ENCODE assay signal across 25 cellular contexts in the genomic region with DNA sequence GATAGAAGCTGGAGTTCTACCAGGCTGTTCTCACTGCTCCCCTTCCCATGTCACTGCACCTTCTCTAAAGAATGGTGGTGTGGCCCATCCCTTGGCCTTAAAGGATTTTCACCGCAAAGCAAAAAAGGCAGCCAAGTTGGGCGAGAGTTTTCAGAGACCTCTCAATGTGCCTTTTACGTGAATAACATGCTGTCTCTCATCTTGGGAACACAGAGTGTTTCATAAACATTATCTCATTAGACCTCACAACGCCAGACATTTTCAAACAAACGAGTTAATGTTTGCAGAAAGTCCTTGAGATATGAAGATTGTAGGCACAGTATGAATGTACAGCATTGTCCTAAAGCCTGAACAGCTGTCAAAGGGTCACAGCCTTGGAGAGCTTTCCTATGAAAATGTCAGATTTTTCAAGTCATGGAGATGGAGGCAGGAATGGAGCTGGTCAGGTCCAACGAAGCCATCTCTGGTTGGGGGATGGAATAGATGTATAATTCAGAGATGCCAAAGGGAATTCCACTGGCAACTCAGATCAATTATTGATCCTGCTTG. TPM values are rescaled to one million over a fixed set of nuclear protein-coding genes. Genes with fewer than 3 reads are reported as not detected.
DNase-seq lines count a peak whose midpoint lies in the region; ATAC-seq and TF ChIP-seq lines count a peak whose summit lies in the region.
"Had no signal": no experiment of that assay in that cellular context is flagged by ENCODE, and none has a peak within 500 bp of the region (broad histone marks: within the 10 kb centered on the region; RNA-seq: fewer than 3 reads in every experiment).

No MANE protein-coding gene starts in this region.

- H3K36me3 ChIP-seq in hepatocyte (replicated peaks; ENCODE audit: insufficient read depth, low read depth) = no peaks in the 10 kb centered on the region
- H3K36me3 ChIP-seq: transverse colon had no signal

- no peaks in the 10 kb centered on the region for H3K27me3 ChIP-seq in hepatocyte
- H3K27me3 ChIP-seq: transverse colon had no signal

- no peak overlapping the region for H2AFZ ChIP-seq in hepatocyte

- no peak for TF ChIP-seq CTCF in Calu3 (IDR thresholded peaks at IDR 0.05; ENCODE audit: unreplicated experiment)
- TF ChIP-seq CTCF in hepatocyte (IDR thresholded peaks at IDR 0.05; ENCODE audit: poor library complexity) = no peak

- no peaks in the 10 kb centered on the region for H3K9me3 ChIP-seq in hepatocyte (ENCODE audit: low read depth)
- H3K9me3 ChIP-seq: psoas muscle, SK-N-SH, transverse colon had no signal

- DNase-seq in Calu3 (peak; percentile 45), HuH-7.5 (ENCODE audit: low spot score) (peak; percentile 15), hepatocyte (ENCODE audit: low spot score) (no peak), sciatic nerve (ENCODE audit: low spot score) (no peak), NCI-H1105 treated with DMSO at 0.1 percent for 48 hours (lab: John Stamatoyannopoulos, UW) (no peak)
- no peak for DNase-seq in activated effector memory CD4-positive, alpha-beta T cell treated with anti-CD3 and anti-CD28 coated beads, Interleukin-2, amount 50 U/mL, for 16 hours
- DNase-seq: activated CD4-positive, alpha-beta memory T cell treated with anti-CD3 and anti-CD28 coated beads for 36 hours; activated CD4-positive, CD25-positive, alpha-beta regulatory T cell treated with anti-CD3 and anti-CD28 coated beads, Interleukin-2, amount 50 U/mL, for 72 hours; activated CD8-positive, alpha-beta memory T cell treated with anti-CD3 and anti-CD28 coated beads, Interleukin-2, amount 50 U/mL, for 4 hours; activated naive CD4-positive, alpha-beta T cell treated with anti-CD3 and anti-CD28 coated beads, Interleukin-2, amount 10 ng/mL, durations not matched to agents 7 days and 5 days; C1 segment of cervical spinal cord; mammary epithelial cell; naive thymus-derived CD4-positive, alpha-beta T cell; NCI-H187; NCI-H69; psoas muscle; SK-N-SH; stimulated activated naive CD8-positive, alpha-beta T cell treated with anti-CD3 and anti-CD28 coated beads, Interleukin-15, amount 100 ng/mL, for 72 hours; transverse colon had no signal

- H3K4me3 ChIP-seq in hepatocyte = no peak overlapping the region
- H3K4me3 ChIP-seq: GM12878, psoas muscle, transverse colon had no signal

- H3K4me1 Mint-ChIP-seq in Calu3 (ENCODE audit: low read depth, unreplicated experiment) = peaks cover 69% of the 10 kb centered on the region
- H3K4me1 Mint-ChIP-seq: activated naive CD4-positive, alpha-beta T cell treated with anti-CD3 and anti-CD28 coated beads, Interleukin-2, amount 10 ng/mL, durations not matched to agents 7 days and 5 days; naive thymus-derived CD4-positive, alpha-beta T cell; stimulated activated naive CD8-positive, alpha-beta T cell treated with anti-CD3 and anti-CD28 coated beads, Interleukin-15, amount 100 ng/mL, for 72 hours had no signal

- peak overlapping the region; percentile 57 for H3K4me3 Mint-ChIP-seq in Calu3 (ENCODE audit: low read depth, unreplicated experiment)
- H3K4me3 Mint-ChIP-seq: activated CD4-positive, alpha-beta memory T cell treated with anti-CD3 and anti-CD28 coated beads for 36 hours; activated naive CD4-positive, alpha-beta T cell treated with anti-CD3 and anti-CD28 coated beads, Interleukin-2, amount 10 ng/mL, durations not matched to agents 7 days and 5 days; activated T-helper 1 cell treated with anti-CD3 and anti-CD28 coated beads, Interleukin-12 subunit alpha, Interleukin-12 subunit beta, Interleukin-2, Interleukin-4 antibody, amounts not matched to agents 30 ng/mL and 10 ng/mL and 1 ng/mL, durations not matched to agents 14 hours and 24 hours and 36 hours; naive thymus-derived CD4-positive, alpha-beta T cell; stimulated activated naive CD8-positive, alpha-beta T cell treated with anti-CD3 and anti-CD28 coated beads, Interleukin-15, amount 100 ng/mL, for 72 hours; T-helper 1 cell treated with Interleukin-12 subunit alpha and Interleukin-12 subunit beta and Interleukin-4 antibody, amounts not matched to agents 30 μg/mL and 1 μg/mL, for 36 hours had no signal

- no peaks in the 10 kb centered on the region for H3K9me2 ChIP-seq in hepatocyte (replicated peaks; ENCODE audit: insufficient read depth)
- H3K9me2 ChIP-seq: SK-N-SH had no signal

- no peaks in the 10 kb centered on the region for H3K9me3 Mint-ChIP-seq in Calu3 (ENCODE audit: low read depth, unreplicated experiment)
- H3K9me3 Mint-ChIP-seq: activated CD4-positive, alpha-beta memory T cell treated with anti-CD3 and anti-CD28 coated beads for 36 hours; activated naive CD4-positive, alpha-beta T cell treated with anti-CD3 and anti-CD28 coated beads, Interleukin-2, amount 10 ng/mL, durations not matched to agents 7 days and 5 days; activated T-helper 1 cell treated with anti-CD3 and anti-CD28 coated beads, Interleukin-12 subunit alpha, Interleukin-12 subunit beta, Interleukin-2, Interleukin-4 antibody, amounts not matched to agents 30 ng/mL and 10 ng/mL and 1 ng/mL, durations not matched to agents 14 hours and 24 hours and 36 hours; stimulated activated naive CD8-positive, alpha-beta T cell treated with anti-CD3 and anti-CD28 coated beads, Interleukin-15, amount 100 ng/mL, for 72 hours; T-helper 1 cell treated with Interleukin-12 subunit alpha and Interleukin-12 subunit beta and Interleukin-4 antibody, amounts not matched to agents 30 μg/mL and 1 μg/mL, for 36 hours had no signal

- peak overlapping the region; percentile 86 for H3K27ac ChIP-seq in hepatocyte
- H3K27ac ChIP-seq: epithelial cell of prostate, psoas muscle had no signal

- CTCF ChIA-PET in Calu3 (lab: Charles Lee) = interaction anchor here (0.9 to 3.3 kb wide), 12 partner anchors 9 to 124 kb away, joined by 3 to 20 read pairs (median 4); partner anchors contain the start of gene TM4SF1

- H4K20me1 ChIP-seq in hepatocyte (ENCODE audit: insufficient read depth, poor library complexity, severe bottlenecking) = no peaks in the 10 kb centered on the region

- H3K4me1 ChIP-seq in hepatocyte (ENCODE audit: insufficient read depth) = peaks cover 15% of the 10 kb centered on the region
- H3K4me1 ChIP-seq: psoas muscle had no signal

- H3K4me2 ChIP-seq in hepatocyte = peak overlapping the region; percentile 2
- H3K4me2 ChIP-seq: SK-N-SH had no signal

- BruUV-seq in Calu3 (replicated peaks; lab: Mats Ljungman, UMichigan) = no TSS peak

- intact Hi-C loops in Calu3 (cut with micrococcal nuclease; ENCODE audit: unreplicated experiment) (loop anchor here (1.0 kb wide), 2 partner anchors 11 to 124 kb away; no protein-coding TSS in a partner anchor), sciatic nerve (cut with DNase I) (no loop called here)

- H3K79me2 ChIP-seq in hepatocyte = no peaks in the 10 kb centered on the region

- 45% methylated on average over 6 of the region's 6 CpGs for WGBS in hepatocyte (ENCODE audit: low lambda C conversion rate, missing lambda C conversion rate)

- H3K27me3 Mint-ChIP-seq in Calu3 (ENCODE audit: unreplicated experiment) = no peaks in the 10 kb centered on the region

- H3K27ac Mint-ChIP-seq in Calu3 (ENCODE audit: unreplicated experiment) = peak overlapping the region; percentile 95
- H3K27ac Mint-ChIP-seq: activated CD4-positive, alpha-beta memory T cell treated with anti-CD3 and anti-CD28 coated beads for 36 hours; activated naive CD4-positive, alpha-beta T cell treated with anti-CD3 and anti-CD28 coated beads, Interleukin-2, amount 10 ng/mL, durations not matched to agents 7 days and 5 days; activated T-helper 1 cell treated with anti-CD3 and anti-CD28 coated beads, Interleukin-12 subunit alpha, Interleukin-12 subunit beta, Interleukin-2, Interleukin-4 antibody, amounts not matched to agents 30 ng/mL and 10 ng/mL and 1 ng/mL, durations not matched to agents 14 hours and 24 hours and 36 hours; naive thymus-derived CD4-positive, alpha-beta T cell; stimulated activated naive CD8-positive, alpha-beta T cell treated with anti-CD3 and anti-CD28 coated beads, Interleukin-15, amount 100 ng/mL, for 72 hours; T-helper 1 cell treated with Interleukin-12 subunit alpha and Interleukin-12 subunit beta and Interleukin-4 antibody, amounts not matched to agents 30 μg/mL and 1 μg/mL, for 36 hours had no signal

- peak; percentile 84 for ATAC-seq in sciatic nerve
- no peak for ATAC-seq in GM18868 (IDR thresholded peaks at IDR 0.05; ENCODE audit: unreplicated experiment)
- ATAC-seq: GM12878; naive thymus-derived CD4-positive, alpha-beta T cell; psoas muscle; stimulated activated naive CD8-positive, alpha-beta T cell treated with anti-CD3 and anti-CD28 coated beads, Interleukin-15, amount 100 ng/mL, for 72 hours had no signal

- H3K36me3 Mint-ChIP-seq in Calu3 (ENCODE audit: insufficient read depth, unreplicated experiment) = peaks cover 6% of the 10 kb centered on the region
- H3K36me3 Mint-ChIP-seq: activated CD4-positive, alpha-beta memory T cell treated with anti-CD3 and anti-CD28 coated beads for 36 hours; activated naive CD4-positive, alpha-beta T cell treated with anti-CD3 and anti-CD28 coated beads, Interleukin-2, amount 10 ng/mL, durations not matched to agents 7 days and 5 days; naive thymus-derived CD4-positive, alpha-beta T cell had no signal

RNA-seq across cellular contexts. Expression of gene TM4SF1, which starts 21.3 kb away (rescaled TPM):
- 919 and 981 TPM in 2 replicates for total RNA-seq in Calu3 (2022)
- 164 and 166 TPM in 2 replicates for total RNA-seq in hepatocyte
- 179 and 194 TPM in 2 replicates for polyA plus RNA-seq in hepatocyte
- total RNA-seq in sciatic nerve = 149 TPM
- total RNA-seq: naive thymus-derived CD4-positive, alpha-beta T cell had no signal
- polyA plus RNA-seq: naive thymus-derived CD4-positive, alpha-beta T cell had no signal

RNA-seq across cellular contexts. Expression of gene TM4SF18, which starts 22.7 kb away (rescaled TPM):
- total RNA-seq in Calu3 (2022) (0.21 TPM in 1 of 2 replicates, not detected in the other), hepatocyte (1.7 and 3.7 TPM in 2 replicates), sciatic nerve (11.8 TPM)
- 1.5 and 2.1 TPM in 2 replicates for polyA plus RNA-seq in hepatocyte
- total RNA-seq: activated CD4-positive, alpha-beta memory T cell treated with anti-CD3 and anti-CD28 coated beads for 36 hours; activated T-helper 1 cell treated with anti-CD3 and anti-CD28 coated beads, Interleukin-12 subunit alpha, Interleukin-12 subunit beta, Interleukin-2, Interleukin-4 antibody, amounts not matched to agents 30 ng/mL and 10 ng/mL and 1 ng/mL, durations not matched to agents 14 hours and 24 hours and 36 hours; GM12878; kidney epithelial cell; mammary epithelial cell; naive thymus-derived CD4-positive, alpha-beta T cell had no signal
- polyA plus RNA-seq: mammary epithelial cell; naive thymus-derived CD4-positive, alpha-beta T cell had no signal

Comparison
In these comparisons a context has a peak if more than half of its experiments do, and no peak if none do; other contexts are left out.
1. DNase-seq: peak in Calu3 (single experiment) and HuH-7.5 (single experiment); none in hepatocyte (single experiment), sciatic nerve (single experiment), activated effector memory CD4-positive, alpha-beta T cell treated with anti-CD3 and anti-CD28 coated beads, Interleukin-2, amount 50 U/mL, for 16 hours (single experiment) and NCI-H1105 treated with DMSO at 0.1 percent for 48 hours (single experiment).